In genomic region chr21:45492765-45493164, GRCh38 we compare ENCODE assay signal across 7 cellular contexts.
"Had no signal": no experiment of that assay in that cellular context is flagged by ENCODE, and none has a peak within 500 bp of the region (broad histone marks: within the 10 kb centered on the region; RNA-seq: fewer than 3 reads in every experiment).

No MANE protein-coding gene starts in this region.

- H3K27me3 Mint-ChIP-seq: IgD-negative memory B cell had no signal

- FAIRE-seq: HTR-8/SVneo had no signal

- DNase-seq: IMR-90, KBM-7, KG1 had no signal

- H3K9ac ChIP-seq: KMS-11 had no signal

- H3K27ac ChIP-seq: HL-60, KMS-11 had no signal

- H3K4me2 ChIP-seq: KMS-11 had no signal

- H3K27ac Mint-ChIP-seq: IgD-negative memory B cell had no signal

- H3K4me1 Mint-ChIP-seq: IgD-negative memory B cell had no signal

- H3K9me3 Mint-ChIP-seq: IgD-negative memory B cell had no signal
